In the genomic region with DNA sequence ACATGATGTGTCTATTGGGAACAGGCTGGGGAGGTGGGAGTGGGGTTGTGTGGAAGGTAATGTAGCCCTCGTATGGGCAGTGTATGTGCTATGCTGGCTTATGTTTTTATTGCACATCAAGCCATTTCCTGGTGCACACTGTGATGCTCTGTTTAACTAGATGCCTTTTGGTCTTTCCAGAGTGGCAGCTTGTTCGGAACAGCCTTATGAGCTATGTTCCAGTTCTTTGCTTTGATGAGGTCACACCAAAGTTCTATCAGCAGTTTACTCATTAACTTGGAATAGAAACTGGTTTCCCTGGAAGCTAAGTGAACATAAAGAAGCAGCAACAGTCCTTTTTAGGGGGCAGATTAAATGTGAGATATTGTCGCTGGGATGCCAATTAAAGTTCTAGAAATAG, we compare ENCODE assay signal across 29 cellular contexts.
DNase-seq lines count a peak whose midpoint lies in the region; ATAC-seq and TF ChIP-seq lines count a peak whose summit lies in the region.
"Had no signal": no experiment of that assay in that cellular context is flagged by ENCODE, and none has a peak within 500 bp of the region (broad histone marks: within the 10 kb centered on the region; RNA-seq: fewer than 3 reads in every experiment).

No MANE protein-coding gene starts in this region.

- ATAC-seq in right lobe of liver, result peak; percentile 90 to 94 (median 92)
- no peak for ATAC-seq in GM21360 (IDR thresholded peaks at IDR 0.05; ENCODE audit: unreplicated experiment)
- no peak for ATAC-seq in GM21526 (IDR thresholded peaks at IDR 0.05; ENCODE audit: low FRiP score, unreplicated experiment)
- ATAC-seq: Panc1; stimulated activated effector memory CD8-positive, alpha-beta T cell treated with anti-CD3 and anti-CD28 coated beads, Interleukin-12 subunit alpha, Interleukin-12 subunit beta, amount 100 ng/mL, for 72 hours; WTC11 had no signal

- WGBS in right lobe of liver (ENCODE audit: insufficient coverage, low coverage, low lambda C conversion rate, missing lambda C conversion rate), result 34% methylated on average over 3 of the region's 3 CpGs

- H3K27me3 ChIP-seq in right lobe of liver (no peaks in the 10 kb centered on the region), WERI-Rb-1 (ENCODE audit: insufficient read depth, low read depth, severe bottlenecking) (no peaks in the 10 kb centered on the region)

- DNase-seq in COLO668 (lab: John Stamatoyannopoulos, UW; ENCODE audit: unreplicated experiment), result peak; percentile 6
- DNase-seq in HuH-7.5 (ENCODE audit: low spot score), result peak; percentile 28
- DNase-seq in epithelial cell of proximal tubule (ENCODE audit: low read depth), result peak; percentile 30
- DNase-seq in right lobe of liver, result peak in 1 of 3 donors; percentile 60
- DNase-seq in WERI-Rb-1, result no peak
- DNase-seq in A172 (ENCODE audit: low spot score), result no peak
- DNase-seq: activated CD4-positive, alpha-beta T cell treated with anti-CD3 and anti-CD28 coated beads, Interleukin-2, amount 50 U/mL, for 1 hour; activated naive CD4-positive, alpha-beta T cell treated with anti-CD3 and anti-CD28 coated beads, Interleukin-2, amount 50 U/mL, for 16 hours; amygdala; COR-L47; effector memory CD4-positive, alpha-beta T cell; erythroblast; foreskin fibroblast; GM23248; IMR-90; NCI-H1105; NCI-H1930; NCI-H526; retina; SHP77 treated with DMSO at 0.1 percent for 48 hours; stimulated activated CD4-positive, alpha-beta T cell treated with anti-CD3 and anti-CD28 coated beads, Interleukin-4, amount 100 ng/mL, for 24 hours; T1000; trophoblast cell had no signal

- H3K9me3 ChIP-seq in right lobe of liver (no peaks in the 10 kb centered on the region), WERI-Rb-1 (ENCODE audit: severe bottlenecking) (no peaks in the 10 kb centered on the region)

- H3K36me3 ChIP-seq in right lobe of liver, result no peaks in the 10 kb centered on the region
- no peaks in the 10 kb centered on the region for H3K36me3 ChIP-seq in WERI-Rb-1

- TF ChIP-seq CTCF in epithelial cell of proximal tubule (conservative IDR thresholded peaks at IDR 0.05; ENCODE audit: low read depth, low read length), result no peak
- no peak for TF ChIP-seq CTCF in right lobe of liver (IDR thresholded peaks at IDR 0.05)
- TF ChIP-seq CTCF in WERI-Rb-1 (IDR thresholded peaks at IDR 0.05; ENCODE audit: low read depth, low read length), result no peak

- H3K4me1 ChIP-seq in right lobe of liver, result peaks cover 0 to 16% (median 6%) of the 10 kb centered on the region in 4 donors

- H3K4me3 ChIP-seq in epithelial cell of proximal tubule (ENCODE audit: low read depth, low read length) (no peak overlapping the region), right lobe of liver (no peak overlapping the region), WERI-Rb-1 (ENCODE audit: low read depth, low read length) (no peak overlapping the region)
- H3K4me3 ChIP-seq: coronary artery, GM23248 had no signal

- intact Hi-C loops in right lobe of liver (cut with DNase I), result no loop called here

- TF ChIP-seq POLR2A in right lobe of liver (IDR thresholded peaks at IDR 0.05), result no peak

- H3K27ac ChIP-seq in right lobe of liver (peak overlapping the region; percentile 35 to 83 (median 68)), WERI-Rb-1 (no peak overlapping the region)
- H3K27ac ChIP-seq: GM23248 had no signal

Comparison
In these comparisons a context has a peak if more than half of its experiments do, and no peak if none do; other contexts are left out.
1. DNase-seq: peak in COLO668 (single experiment), HuH-7.5 (single experiment) and epithelial cell of proximal tubule (single experiment); none in WERI-Rb-1 (single experiment) and A172 (single experiment).
2. ATAC-seq: peak in right lobe of liver (4 of 4); none in GM21360 (single experiment) and GM21526 (single experiment).